In genomic region chr16:64391009-64391663, GRCh38 we compare ENCODE assay signal across 11 cellular contexts.
DNase-seq lines count a peak whose midpoint lies in the region; ATAC-seq and TF ChIP-seq lines count a peak whose summit lies in the region.
"Had no signal": no experiment of that assay in that cellular context is flagged by ENCODE, and none has a peak within 500 bp of the region (broad histone marks: within the 10 kb centered on the region; RNA-seq: fewer than 3 reads in every experiment).

No MANE protein-coding gene starts in this region.

- peaks cover 19% of the 10 kb centered on the region for H3K9me3 Mint-ChIP-seq in activated naive CD8-positive, alpha-beta T cell treated with anti-CD3 and anti-CD28 coated beads, Interleukin-2, amount 50 U/mL, for 24 hours
- H3K9me3 Mint-ChIP-seq in CD8-positive, alpha-beta T cell = peaks cover 27% of the 10 kb centered on the region
- H3K9me3 Mint-ChIP-seq in naive thymus-derived CD8-positive, alpha-beta T cell = peaks cover 4 to 38% (median 18%) of the 10 kb centered on the region in 9 donors

- H3K36me3 ChIP-seq in Panc1 (ENCODE audit: control insufficient read depth, insufficient read depth, low read length) (no peaks in the 10 kb centered on the region), psoas muscle (ENCODE audit: insufficient read depth in 1 of 2, low read depth in 1 of 2) (no peaks in the 10 kb centered on the region)
- no peaks in the 10 kb centered on the region for H3K36me3 ChIP-seq in CD8-positive, alpha-beta T cell (ENCODE audit: insufficient read depth, low read length)

- WGBS in psoas muscle, 3 donors = 63 to 72% (median 65%) methylated on average over 4 of the region's 4 CpGs

- H3K4me1 ChIP-seq in Panc1 (ENCODE audit: control insufficient read depth, insufficient read depth, low read length) (no peaks in the 10 kb centered on the region), psoas muscle (no peaks in the 10 kb centered on the region)
- H3K4me1 ChIP-seq in CD8-positive, alpha-beta T cell (ENCODE audit: insufficient read depth, low read length) = no peaks in the 10 kb centered on the region

- H3K4me3 ChIP-seq in Panc1 (ENCODE audit: low read depth in 2 of 2, low read length in 2 of 2) = peak overlapping the region in 1 of 2 experiments; percentile 30; a peak in 2 of 4 replicates
- H3K4me3 ChIP-seq in fibroblast of mammary gland (ENCODE audit: control insufficient read depth, low read depth, low read length) = no peak overlapping the region
- H3K4me3 ChIP-seq in psoas muscle = no peak overlapping the region
- no peak overlapping the region for H3K4me3 ChIP-seq in CD8-positive, alpha-beta T cell (ENCODE audit: low read depth, low read length)

- TF ChIP-seq CTCF in Panc1 (IDR thresholded peaks at IDR 0.05) (no peak), fibroblast of mammary gland (conservative IDR thresholded peaks at IDR 0.05; ENCODE audit: control insufficient read depth, insufficient read depth, low read depth, low read length) (no peak), psoas muscle (IDR thresholded peaks at IDR 0.05) (no peak)
- no peak for TF ChIP-seq CTCF in CD8-positive, alpha-beta T cell (IDR thresholded peaks at IDR 0.05)

- ATAC-seq in Panc1 (peak; percentile 71), psoas muscle (no peak), HG03139 (IDR thresholded peaks at IDR 0.05; ENCODE audit: unreplicated experiment) (no peak)
- ATAC-seq in activated naive CD8-positive, alpha-beta T cell treated with anti-CD3 and anti-CD28 coated beads, Interleukin-2, amount 50 U/mL, for 24 hours = no peak
- no peak for ATAC-seq in CD8-positive, alpha-beta T cell
- no peak for ATAC-seq in naive thymus-derived CD8-positive, alpha-beta T cell
- ATAC-seq: activated naive CD4-positive, alpha-beta T cell treated with anti-CD3 and anti-CD28 coated beads, Interleukin-2, amount 50 U/mL, for 72 hours had no signal

- H3K36me3 Mint-ChIP-seq in activated naive CD8-positive, alpha-beta T cell treated with anti-CD3 and anti-CD28 coated beads, Interleukin-2, amount 50 U/mL, for 24 hours (ENCODE audit: low read depth) = no peaks in the 10 kb centered on the region
- no peaks in the 10 kb centered on the region for H3K36me3 Mint-ChIP-seq in CD8-positive, alpha-beta T cell
- peaks cover 0 to 6% (median 0%) of the 10 kb centered on the region in 3 donors for H3K36me3 Mint-ChIP-seq in naive thymus-derived CD8-positive, alpha-beta T cell

- H3K27ac Mint-ChIP-seq in activated naive CD8-positive, alpha-beta T cell treated with anti-CD3 and anti-CD28 coated beads, Interleukin-2, amount 50 U/mL, for 24 hours = no peak overlapping the region
- H3K27ac Mint-ChIP-seq in CD8-positive, alpha-beta T cell = no peak overlapping the region
- H3K27ac Mint-ChIP-seq in naive thymus-derived CD8-positive, alpha-beta T cell = no peak overlapping the region
- H3K27ac Mint-ChIP-seq: activated naive CD4-positive, alpha-beta T cell treated with anti-CD3 and anti-CD28 coated beads, Interleukin-2, amount 50 U/mL, for 72 hours; CD8-positive, alpha-beta memory T cell had no signal

- POLR2A ChIA-PET in Panc1 (lab: Charles Lee) = no interaction called here
- POLR2A ChIA-PET in CD8-positive, alpha-beta T cell (lab: Charles Lee) = no interaction called here
- POLR2A ChIA-PET in naive thymus-derived CD8-positive, alpha-beta T cell (lab: Charles Lee) = no interaction called here

- H3K4me3 Mint-ChIP-seq in activated naive CD8-positive, alpha-beta T cell treated with anti-CD3 and anti-CD28 coated beads, Interleukin-2, amount 50 U/mL, for 24 hours = no peak overlapping the region
- no peak overlapping the region for H3K4me3 Mint-ChIP-seq in CD8-positive, alpha-beta T cell
- no peak overlapping the region for H3K4me3 Mint-ChIP-seq in naive thymus-derived CD8-positive, alpha-beta T cell
- H3K4me3 Mint-ChIP-seq: CD8-positive, alpha-beta memory T cell had no signal

- in situ Hi-C loops in Panc1 (cut with HindIII; ENCODE audit: low pct_unique_long_range_greater_than_20kb, low sequenced_read_pairs) = no loop called here

- peak; percentile 14 for DNase-seq in AG08396 (ENCODE audit: low spot score)
- no peak for DNase-seq in Panc1 (ENCODE audit: low read depth, low spot score)
- DNase-seq in fibroblast of mammary gland (ENCODE audit: low read depth) = peak; percentile 57
- DNase-seq in psoas muscle = no peak
- no peak for DNase-seq in activated naive CD8-positive, alpha-beta T cell treated with anti-CD3 and anti-CD28 coated beads, Interleukin-2, amount 50 U/mL, for 24 hours
- DNase-seq in CD8-positive, alpha-beta T cell = no peak
- no peak for DNase-seq in naive thymus-derived CD8-positive, alpha-beta T cell
- DNase-seq: CD8-positive, alpha-beta memory T cell; NCI-H2171 treated with DMSO at 0.1 percent for 48 hours had no signal

- H3K9me3 ChIP-seq in Panc1 (ENCODE audit: control insufficient read depth, insufficient read depth, low read depth, low read length) (no peaks in the 10 kb centered on the region), psoas muscle (no peaks in the 10 kb centered on the region)
- H3K9me3 ChIP-seq in CD8-positive, alpha-beta T cell (ENCODE audit: low read length) = no peaks in the 10 kb centered on the region

- no peaks in the 10 kb centered on the region for H3K4me1 Mint-ChIP-seq in activated naive CD8-positive, alpha-beta T cell treated with anti-CD3 and anti-CD28 coated beads, Interleukin-2, amount 50 U/mL, for 24 hours
- H3K4me1 Mint-ChIP-seq in CD8-positive, alpha-beta T cell (ENCODE audit: low read depth) = no peaks in the 10 kb centered on the region
- H3K4me1 Mint-ChIP-seq in naive thymus-derived CD8-positive, alpha-beta T cell = no peaks in the 10 kb centered on the region

- BruUV-seq in Panc1 (replicated peaks; lab: Mats Ljungman, UMichigan) = no TSS peak

- intact Hi-C loops in Panc1 (cut with micrococcal nuclease; ENCODE audit: unreplicated experiment) = no loop called here
- intact Hi-C loops in psoas muscle (cut with DNase I) = no loop called here
- intact Hi-C loops in CD8-positive, alpha-beta T cell (cut with DNase I, micrococcal nuclease) = no loop called here

- no peak overlapping the region for H3K27ac ChIP-seq in Panc1 (ENCODE audit: low read length)
- H3K27ac ChIP-seq in psoas muscle = peak overlapping the region; percentile 38
- no peak overlapping the region for H3K27ac ChIP-seq in CD8-positive, alpha-beta T cell (ENCODE audit: low read depth, low read length)

- H3K27me3 Mint-ChIP-seq in activated naive CD8-positive, alpha-beta T cell treated with anti-CD3 and anti-CD28 coated beads, Interleukin-2, amount 50 U/mL, for 24 hours = no peaks in the 10 kb centered on the region
- H3K27me3 Mint-ChIP-seq in CD8-positive, alpha-beta T cell (ENCODE audit: low read depth) = no peaks in the 10 kb centered on the region
- no peaks in the 10 kb centered on the region for H3K27me3 Mint-ChIP-seq in naive thymus-derived CD8-positive, alpha-beta T cell
- H3K27me3 Mint-ChIP-seq: CD8-positive, alpha-beta memory T cell had no signal

- H3K27me3 ChIP-seq in Panc1 (ENCODE audit: control insufficient read depth, insufficient read depth, low read length) (no peaks in the 10 kb centered on the region), psoas muscle (ENCODE audit: insufficient read depth in 3 of 3, low read length in 2 of 3) (no peaks in the 10 kb centered on the region)
- no peaks in the 10 kb centered on the region for H3K27me3 ChIP-seq in CD8-positive, alpha-beta T cell (ENCODE audit: insufficient read depth, low read length)

- CTCF ChIA-PET in Panc1 (lab: Charles Lee) = no interaction called here
- CTCF ChIA-PET in CD8-positive, alpha-beta T cell (lab: Charles Lee) = no interaction called here

Comparison
In these comparisons a context has a peak if more than half of its experiments do, and no peak if none do; other contexts are left out.
1. DNase-seq: peak in AG08396 (single experiment) and fibroblast of mammary gland (single experiment); none in Panc1 (single experiment), psoas muscle (0 of 2), activated naive CD8-positive, alpha-beta T cell treated with anti-CD3 and anti-CD28 coated beads, Interleukin-2, amount 50 U/mL, for 24 hours (single experiment), CD8-positive, alpha-beta T cell (0 of 7) and naive thymus-derived CD8-positive, alpha-beta T cell (0 of 10).